ENCODE assay signal across 1 cellular context in the genomic region with DNA sequence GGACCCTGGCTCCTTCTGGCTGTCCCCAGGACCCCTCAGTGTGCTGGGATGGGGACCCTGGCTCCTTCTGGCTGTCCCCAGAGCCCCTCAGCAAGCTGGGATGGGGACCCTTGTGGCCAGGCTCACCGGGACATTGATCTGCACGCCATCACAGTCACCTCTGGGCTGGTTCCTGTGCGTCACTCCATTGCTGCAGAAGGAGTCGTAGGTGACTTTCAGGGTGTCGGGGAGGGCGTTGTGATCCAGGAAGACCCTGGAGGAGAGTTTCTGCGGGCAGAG.
TF ChIP-seq lines count a peak whose summit lies in the region.

No MANE protein-coding gene starts in this region.

TF ChIP-seq in A549, 52 proteins besides CTCF, POLR2A, EP300 and RAD21:
- TF ChIP-seq HOXB5 (CRISPR knock-in tag; IDR thresholded peaks at IDR 0.05) (no peak), KDM5A (IDR thresholded peaks at IDR 0.05) (no peak), ZNF302 (CRISPR knock-in tag; IDR thresholded peaks at IDR 0.05) (no peak), HEYL (CRISPR knock-in tag; IDR thresholded peaks at IDR 0.05) (no peak), NR3C1 (IDR thresholded peaks at IDR 0.05) (no peak), PHF8 (IDR thresholded peaks at IDR 0.05; ENCODE audit: borderline replicate concordance, low read depth) (no peak), EHMT2 (IDR thresholded peaks at IDR 0.05; ENCODE audit: low read depth) (no peak)
- TF ChIP-seq, protein P1, sequence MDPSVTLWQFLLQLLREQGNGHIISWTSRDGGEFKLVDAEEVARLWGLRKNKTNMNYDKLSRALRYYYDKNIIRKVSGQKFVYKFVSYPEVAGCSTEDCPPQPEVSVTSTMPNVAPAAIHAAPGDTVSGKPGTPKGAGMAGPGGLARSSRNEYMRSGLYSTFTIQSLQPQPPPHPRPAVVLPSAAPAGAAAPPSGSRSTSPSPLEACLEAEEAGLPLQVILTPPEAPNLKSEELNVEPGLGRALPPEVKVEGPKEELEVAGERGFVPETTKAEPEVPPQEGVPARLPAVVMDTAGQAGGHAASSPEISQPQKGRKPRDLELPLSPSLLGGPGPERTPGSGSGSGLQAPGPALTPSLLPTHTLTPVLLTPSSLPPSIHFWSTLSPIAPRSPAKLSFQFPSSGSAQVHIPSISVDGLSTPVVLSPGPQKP (IDR thresholded peaks at IDR 0.05; ENCODE audit: low read depth, low read length): no peak
- TF ChIP-seq, protein P2, sequence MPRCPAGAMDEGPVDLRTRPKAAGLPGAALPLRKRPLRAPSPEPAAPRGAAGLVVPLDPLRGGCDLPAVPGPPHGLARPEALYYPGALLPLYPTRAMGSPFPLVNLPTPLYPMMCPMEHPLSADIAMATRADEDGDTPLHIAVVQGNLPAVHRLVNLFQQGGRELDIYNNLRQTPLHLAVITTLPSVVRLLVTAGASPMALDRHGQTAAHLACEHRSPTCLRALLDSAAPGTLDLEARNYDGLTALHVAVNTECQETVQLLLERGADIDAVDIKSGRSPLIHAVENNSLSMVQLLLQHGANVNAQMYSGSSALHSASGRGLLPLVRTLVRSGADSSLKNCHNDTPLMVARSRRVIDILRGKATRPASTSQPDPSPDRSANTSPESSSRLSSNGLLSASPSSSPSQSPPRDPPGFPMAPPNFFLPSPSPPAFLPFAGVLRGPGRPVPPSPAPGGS (IDR thresholded peaks at IDR 0.05): no peak
